Comparison of ENCODE assay signal across 14 cellular contexts in the genomic region with DNA sequence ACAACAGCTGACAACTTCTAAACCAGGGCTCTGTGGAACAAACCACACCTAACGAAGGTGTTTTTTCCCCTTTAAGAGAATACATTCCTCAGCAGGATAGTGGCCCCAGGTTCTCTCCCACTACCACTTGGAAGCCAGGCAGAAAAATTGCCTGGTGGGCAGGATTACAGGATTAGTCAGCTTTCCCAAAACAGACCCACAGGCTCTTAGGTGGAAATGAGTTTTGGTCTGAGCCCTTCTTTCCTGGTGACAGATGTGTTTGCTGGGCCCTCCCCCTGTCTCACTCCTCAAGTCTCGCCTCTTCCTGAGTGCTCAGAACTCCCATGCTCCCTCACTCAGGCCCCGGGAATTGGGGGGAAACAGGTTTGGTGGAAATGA.
DNase-seq lines count a peak whose midpoint lies in the region; ATAC-seq, FAIRE-seq and TF ChIP-seq lines count a peak whose summit lies in the region.
"Had no signal": no experiment of that assay in that cellular context is flagged by ENCODE, and none has a peak within 500 bp of the region (broad histone marks: within the 10 kb centered on the region; RNA-seq: fewer than 3 reads in every experiment).

No MANE protein-coding gene starts in this region.

- H3K36me3 ChIP-seq in heart left ventricle (no peaks in the 10 kb centered on the region), endothelial cell of umbilical vein (ENCODE audit: control insufficient read depth in 2 of 2, extremely low read depth in 1 of 2, insufficient read depth in 2 of 2, low read length in 2 of 2) (no peaks in the 10 kb centered on the region), neural progenitor cell (no peaks in the 10 kb centered on the region)

- H3K36me3 Mint-ChIP-seq in neural progenitor cell, result no peaks in the 10 kb centered on the region
- no peaks in the 10 kb centered on the region for H3K36me3 Mint-ChIP-seq in activated T-helper 2 cell treated with anti-CD3 and anti-CD28 coated beads, Interferon-gamma antibody, Interleukin-2, Interleukin-4, amounts not matched to agents 10 μg/mL and 5 μg/mL and 100 μg/mL, durations not matched to agents 14 hours and 24 hours and 36 hours (ENCODE audit: low read depth)
- H3K36me3 Mint-ChIP-seq: natural killer cell treated with Interleukin-12 subunit alpha and Interleukin-12 subunit beta and Interleukin-15 and Interleukin-18, amount 100 ng/mL, for 72 hours; stimulated activated memory B cell treated with anti-CD40 and anti-IgM and Interleukin-4, amounts not matched to agents 10 μg/mL and 1 μg/mL and 100 μg/mL, for 72 hours had no signal

- H3K9me1 ChIP-seq in endothelial cell of umbilical vein (replicated peaks; ENCODE audit: control insufficient read depth, extremely low read depth, insufficient read depth, low read length), result no peaks in the 10 kb centered on the region

- no peaks in the 10 kb centered on the region for H3K27me3 ChIP-seq in heart left ventricle
- no peaks in the 10 kb centered on the region for H3K27me3 ChIP-seq in endothelial cell of umbilical vein (ENCODE audit: control insufficient read depth in 2 of 2, insufficient read depth in 2 of 2, low read length in 2 of 2)
- no peaks in the 10 kb centered on the region for H3K27me3 ChIP-seq in neural progenitor cell

- H3K79me2 ChIP-seq in endothelial cell of umbilical vein (ENCODE audit: control insufficient read depth, insufficient read depth, low read length), result no peaks in the 10 kb centered on the region
- no peaks in the 10 kb centered on the region for H3K79me2 ChIP-seq in neural progenitor cell (ENCODE audit: low read depth)

- H3K27ac ChIP-seq in heart left ventricle (peak overlapping the region in 10 of 12 donors; percentile 29 to 89 (median 48)), endothelial cell of umbilical vein (ENCODE audit: insufficient read depth, low read depth, low read length) (no peak overlapping the region), neural progenitor cell (no peak overlapping the region)
- H3K27ac ChIP-seq: A549 had no signal

- intact Hi-C loops in heart left ventricle (cut with DNase I) (loop anchor here in 2 of 10 donors (5.0 kb wide), 1 partner anchor 75 kb away; no protein-coding TSS in a partner anchor), cardiac septum (cut with DNase I) (no loop called here), endothelial cell of umbilical vein (cut with micrococcal nuclease) (no loop called here)
- intact Hi-C loops in activated T-helper 2 cell treated with anti-CD3 and anti-CD28 coated beads, Interferon-gamma antibody, Interleukin-2, Interleukin-4, amounts not matched to agents 10 μg/mL and 5 μg/mL and 100 μg/mL, durations not matched to agents 14 hours and 24 hours and 36 hours (cut with micrococcal nuclease), result no loop called here

- H3K4me1 ChIP-seq in heart left ventricle (peaks cover 13 to 97% (median 82%) of the 10 kb centered on the region in 12 donors), endothelial cell of umbilical vein (ENCODE audit: control insufficient read depth, extremely low read depth, insufficient read depth, low read length) (peaks cover 29% of the 10 kb centered on the region), neural progenitor cell (peaks cover 68% of the 10 kb centered on the region)

- H3K4me1 Mint-ChIP-seq in neural progenitor cell, result peaks cover 84% of the 10 kb centered on the region
- no peaks in the 10 kb centered on the region for H3K4me1 Mint-ChIP-seq in activated T-helper 2 cell treated with anti-CD3 and anti-CD28 coated beads, Interferon-gamma antibody, Interleukin-2, Interleukin-4, amounts not matched to agents 10 μg/mL and 5 μg/mL and 100 μg/mL, durations not matched to agents 14 hours and 24 hours and 36 hours (ENCODE audit: low read depth)

- BruUV-seq in endothelial cell of umbilical vein (replicated peaks; lab: Mats Ljungman, UMichigan), result no TSS peak

- no peaks in the 10 kb centered on the region for H3K9me3 ChIP-seq in heart left ventricle
- H3K9me3 ChIP-seq in endothelial cell of umbilical vein (replicated peaks; ENCODE audit: control insufficient read depth, insufficient read depth, low read length), result no peaks in the 10 kb centered on the region
- H3K9me3 ChIP-seq in neural progenitor cell (ENCODE audit: low read depth), result no peaks in the 10 kb centered on the region
- H3K9me3 ChIP-seq: A549 had no signal

- TF ChIP-seq CTCF in heart left ventricle (IDR thresholded peaks at IDR 0.05) (peak in 1 of 12 donors; percentile 1), endothelial cell of umbilical vein (IDR thresholded peaks at IDR 0.05; ENCODE audit: extremely low read depth in 1 of 2, insufficient read depth in 1 of 2, low read depth in 1 of 2, low read length in 2 of 2) (no peak), neural progenitor cell (IDR thresholded peaks at IDR 0.05) (no peak)

- POLR2A ChIA-PET in endothelial cell of umbilical vein (lab: Charles Lee), result no interaction called here

- H4K20me1 ChIP-seq in endothelial cell of umbilical vein (replicated peaks; ENCODE audit: control insufficient read depth, extremely low read depth, insufficient read depth, low read length), result no peaks in the 10 kb centered on the region
- no peaks in the 10 kb centered on the region for H4K20me1 ChIP-seq in neural progenitor cell (ENCODE audit: low read depth)

- no peak overlapping the region for H3K4me3 ChIP-seq in heart left ventricle
- H3K4me3 ChIP-seq in endothelial cell of umbilical vein (replicated peaks in 1 of 3; ENCODE audit: insufficient read depth in 1 of 3, low read depth in 1 of 3, low read length in 3 of 3), result no peak overlapping the region
- no peak overlapping the region for H3K4me3 ChIP-seq in neural progenitor cell
- H3K4me3 ChIP-seq: A549 had no signal

- no peak overlapping the region for H3K4me2 ChIP-seq in endothelial cell of umbilical vein (ENCODE audit: insufficient read depth, low read length)
- H3K4me2 ChIP-seq in neural progenitor cell, result no peak overlapping the region
- H3K4me2 ChIP-seq: A549 had no signal

- H3K9me3 Mint-ChIP-seq in neural progenitor cell, result no peaks in the 10 kb centered on the region
- no peaks in the 10 kb centered on the region for H3K9me3 Mint-ChIP-seq in activated T-helper 2 cell treated with anti-CD3 and anti-CD28 coated beads, Interferon-gamma antibody, Interleukin-2, Interleukin-4, amounts not matched to agents 10 μg/mL and 5 μg/mL and 100 μg/mL, durations not matched to agents 14 hours and 24 hours and 36 hours
- H3K9me3 Mint-ChIP-seq: natural killer cell treated with Interleukin-12 subunit alpha and Interleukin-12 subunit beta and Interleukin-15 and Interleukin-18, amount 100 ng/mL, for 72 hours; stimulated activated memory B cell treated with anti-CD40 and anti-IgM and Interleukin-4, amounts not matched to agents 10 μg/mL and 1 μg/mL and 100 μg/mL, for 72 hours had no signal

- peaks cover 61% of the 10 kb centered on the region for H3F3A ChIP-seq in neural progenitor cell (ENCODE audit: low read depth)

- dilution Hi-C loops in endothelial cell of umbilical vein (cut with MboI; ENCODE audit: extremely low pct_ligation_motif_present, low sequenced_read_pairs), result no loop called here

- CTCF ChIA-PET in endothelial cell of umbilical vein (lab: Charles Lee), result interaction anchor here (1.5 kb wide), 1 partner anchor 72 kb away, joined by 5 read pairs; no protein-coding TSS in a partner anchor

- H2AFZ ChIP-seq in endothelial cell of umbilical vein (ENCODE audit: low read depth, low read length) (no peak overlapping the region), neural progenitor cell (replicated peaks) (peak overlapping the region; percentile 31)

- no peak for ATAC-seq in heart left ventricle
- no peak for ATAC-seq in HG02623 (IDR thresholded peaks at IDR 0.05; ENCODE audit: unreplicated experiment)
- ATAC-seq: natural killer cell treated with Interleukin-12 subunit alpha and Interleukin-12 subunit beta and Interleukin-15 and Interleukin-18, amount 100 ng/mL, for 72 hours; stimulated activated memory B cell treated with anti-CD40 and anti-IgM and Interleukin-4, amounts not matched to agents 10 μg/mL and 1 μg/mL and 100 μg/mL, for 72 hours had no signal

- H3K27me3 Mint-ChIP-seq in neural progenitor cell (ENCODE audit: insufficient read depth, low read depth), result peaks cover under 1% of the 10 kb centered on the region
- H3K27me3 Mint-ChIP-seq in activated T-helper 2 cell treated with anti-CD3 and anti-CD28 coated beads, Interferon-gamma antibody, Interleukin-2, Interleukin-4, amounts not matched to agents 10 μg/mL and 5 μg/mL and 100 μg/mL, durations not matched to agents 14 hours and 24 hours and 36 hours (ENCODE audit: low read depth), result peaks cover 1% of the 10 kb centered on the region

- 74 to 84% (median 78%) methylated on average over 3 of the region's 3 CpGs for WGBS in heart left ventricle, 4 donors

- no peak overlapping the region for H3K27ac Mint-ChIP-seq in neural progenitor cell
- no peak overlapping the region for H3K27ac Mint-ChIP-seq in activated T-helper 2 cell treated with anti-CD3 and anti-CD28 coated beads, Interferon-gamma antibody, Interleukin-2, Interleukin-4, amounts not matched to agents 10 μg/mL and 5 μg/mL and 100 μg/mL, durations not matched to agents 14 hours and 24 hours and 36 hours
- H3K27ac Mint-ChIP-seq: natural killer cell treated with Interleukin-12 subunit alpha and Interleukin-12 subunit beta and Interleukin-15 and Interleukin-18, amount 100 ng/mL, for 72 hours; stimulated activated memory B cell treated with anti-CD40 and anti-IgM and Interleukin-4, amounts not matched to agents 10 μg/mL and 1 μg/mL and 100 μg/mL, for 72 hours had no signal

- peak; percentile 24 for FAIRE-seq in endothelial cell of umbilical vein (lab: Jason Lieb, UNC)
- FAIRE-seq: A549 had no signal

- H3K4me3 Mint-ChIP-seq in neural progenitor cell, result no peak overlapping the region
- no peak overlapping the region for H3K4me3 Mint-ChIP-seq in activated T-helper 2 cell treated with anti-CD3 and anti-CD28 coated beads, Interferon-gamma antibody, Interleukin-2, Interleukin-4, amounts not matched to agents 10 μg/mL and 5 μg/mL and 100 μg/mL, durations not matched to agents 14 hours and 24 hours and 36 hours (ENCODE audit: low read depth)
- H3K4me3 Mint-ChIP-seq: natural killer cell treated with Interleukin-12 subunit alpha and Interleukin-12 subunit beta and Interleukin-15 and Interleukin-18, amount 100 ng/mL, for 72 hours; stimulated activated memory B cell treated with anti-CD40 and anti-IgM and Interleukin-4, amounts not matched to agents 10 μg/mL and 1 μg/mL and 100 μg/mL, for 72 hours had no signal

- TF ChIP-seq POLR2A in heart left ventricle (IDR thresholded peaks at IDR 0.05) (no peak), endothelial cell of umbilical vein (IDR thresholded peaks at IDR 0.05; ENCODE audit: low read depth, low read length) (no peak)

- H3K9ac ChIP-seq in endothelial cell of umbilical vein (replicated peaks; ENCODE audit: extremely low read depth, insufficient read depth, low read length) (no peak overlapping the region), neural progenitor cell (no peak overlapping the region)

- no peak for DNase-seq in heart left ventricle
- no peak for DNase-seq in cardiac septum (ENCODE audit: low spot score)
- DNase-seq in endothelial cell of umbilical vein (ENCODE audit: low read depth, low spot score), result no peak
- no peak for DNase-seq in neural progenitor cell (ENCODE audit: low spot score)
- no peak for DNase-seq in activated T-helper 2 cell treated with anti-CD3 and anti-CD28 coated beads, Interferon-gamma antibody, Interleukin-2, Interleukin-4, amounts not matched to agents 10 μg/mL and 5 μg/mL and 100 μg/mL, durations not matched to agents 14 hours and 24 hours and 36 hours (ENCODE audit: low spot score)
- DNase-seq in retina, result no peak
- no peak for DNase-seq in COLO668 (lab: John Stamatoyannopoulos, UW; ENCODE audit: unreplicated experiment)
- DNase-seq: amygdala, DMS79, NCI-H2227 treated with DMSO at 0.1 percent for 48 hours had no signal

Comparison
In these comparisons a context has a peak if more than half of its experiments do, and no peak if none do; other contexts are left out.
1. H3K27ac ChIP-seq: peak in heart left ventricle (10 of 12); none in endothelial cell of umbilical vein (single experiment) and neural progenitor cell (single experiment).